Comparison of ENCODE assay signal across 11 cellular contexts in genomic region chr15:48395532-48396011, GRCh38.
DNase-seq lines count a peak whose midpoint lies in the region; ATAC-seq, FAIRE-seq and TF ChIP-seq lines count a peak whose summit lies in the region.
"Had no signal": no experiment of that assay in that cellular context is flagged by ENCODE, and none has a peak within 500 bp of the region (broad histone marks: within the 10 kb centered on the region; RNA-seq: fewer than 3 reads in every experiment).

No MANE protein-coding gene starts in this region.

- H3K9me3 ChIP-seq in colonic mucosa: no peaks in the 10 kb centered on the region

- H3K4me1 ChIP-seq in colonic mucosa: no peaks in the 10 kb centered on the region

- no peak overlapping the region for H3K27ac Mint-ChIP-seq in stimulated activated memory B cell treated with anti-CD40 and anti-IgM and Interleukin-4, amounts not matched to agents 10 μg/mL and 1 μg/mL and 100 μg/mL, for 72 hours
- H3K27ac Mint-ChIP-seq: T-cell had no signal

- ATAC-seq in stimulated activated memory B cell treated with anti-CD40 and anti-IgM and Interleukin-4, amounts not matched to agents 10 μg/mL and 1 μg/mL and 100 μg/mL, for 72 hours: peak; percentile 20
- ATAC-seq: T-cell had no signal

- FAIRE-seq in bronchial epithelial cell (lab: Jason Lieb, UNC): peak; percentile 86

- peak; percentile 93 for DNase-seq in GM04504 (ENCODE audit: low read depth)
- peak; percentile 60 for DNase-seq in bronchial epithelial cell (ENCODE audit: low read depth)
- DNase-seq in hepatic stellate cell (ENCODE audit: low spot score): peak; percentile 63
- DNase-seq in NCI-H446 treated with DMSO at 0.1 percent for 48 hours (lab: John Stamatoyannopoulos, UW): no peak
- no peak for DNase-seq in NOMO-1 treated with DMSO at 0.1 percent for 48 hours (lab: John Stamatoyannopoulos, UW; ENCODE audit: unreplicated experiment)
- DNase-seq in colonic mucosa: no peak
- no peak for DNase-seq in NK-92 treated with Interleukin-12 subunit alpha and Interleukin-12 subunit beta, amount 100 ng/mL, for 24 hours (lab: John Stamatoyannopoulos, UW)
- DNase-seq: NCI-H526, T-cell had no signal

- H3K4me3 ChIP-seq in bronchial epithelial cell (ENCODE audit: low read depth, low read length) (no peak overlapping the region), colonic mucosa (no peak overlapping the region)
- H3K4me3 ChIP-seq: cardiac muscle cell had no signal

- H3K9ac ChIP-seq in colonic mucosa (ENCODE audit: low read depth in 2 of 2, low read length in 2 of 2): no peak overlapping the region

- peaks cover 19% of the 10 kb centered on the region for H3K27me3 Mint-ChIP-seq in stimulated activated memory B cell treated with anti-CD40 and anti-IgM and Interleukin-4, amounts not matched to agents 10 μg/mL and 1 μg/mL and 100 μg/mL, for 72 hours

- TF ChIP-seq CTCF in bronchial epithelial cell (IDR thresholded peaks at IDR 0.05; ENCODE audit: insufficient read depth, low read length, severe bottlenecking) (no peak), colonic mucosa (IDR thresholded peaks at IDR 0.05) (no peak)

- no peaks in the 10 kb centered on the region for H3K9me3 Mint-ChIP-seq in stimulated activated memory B cell treated with anti-CD40 and anti-IgM and Interleukin-4, amounts not matched to agents 10 μg/mL and 1 μg/mL and 100 μg/mL, for 72 hours
- H3K9me3 Mint-ChIP-seq: T-cell had no signal

- intact Hi-C loops in colonic mucosa (cut with DNase I): no loop called here

- H3K36me3 Mint-ChIP-seq in stimulated activated memory B cell treated with anti-CD40 and anti-IgM and Interleukin-4, amounts not matched to agents 10 μg/mL and 1 μg/mL and 100 μg/mL, for 72 hours: no peaks in the 10 kb centered on the region
- H3K36me3 Mint-ChIP-seq: T-cell had no signal

- H3K27me3 ChIP-seq in bronchial epithelial cell (ENCODE audit: control insufficient read depth, insufficient read depth, low read length) (no peaks in the 10 kb centered on the region), colonic mucosa (no peaks in the 10 kb centered on the region)

- no peak overlapping the region for H3K27ac ChIP-seq in colonic mucosa
- H3K27ac ChIP-seq: cardiac muscle cell had no signal

- no peak overlapping the region for H3K4me3 Mint-ChIP-seq in stimulated activated memory B cell treated with anti-CD40 and anti-IgM and Interleukin-4, amounts not matched to agents 10 μg/mL and 1 μg/mL and 100 μg/mL, for 72 hours
- H3K4me3 Mint-ChIP-seq: T-cell had no signal

- no peaks in the 10 kb centered on the region for H3K4me1 Mint-ChIP-seq in stimulated activated memory B cell treated with anti-CD40 and anti-IgM and Interleukin-4, amounts not matched to agents 10 μg/mL and 1 μg/mL and 100 μg/mL, for 72 hours
- H3K4me1 Mint-ChIP-seq: T-cell had no signal

- H3K36me3 ChIP-seq in bronchial epithelial cell (ENCODE audit: control insufficient read depth, insufficient read depth, low read length): no peaks in the 10 kb centered on the region
- H3K36me3 ChIP-seq in colonic mucosa: no peaks in the 10 kb centered on the region
- H3K36me3 ChIP-seq: cardiac muscle cell had no signal

Comparison
In these comparisons a context has a peak if more than half of its experiments do, and no peak if none do; other contexts are left out.
1. DNase-seq: peak in GM04504 (single experiment), bronchial epithelial cell (single experiment) and hepatic stellate cell (single experiment); none in NCI-H446 treated with DMSO at 0.1 percent for 48 hours (single experiment), NOMO-1 treated with DMSO at 0.1 percent for 48 hours (single experiment), colonic mucosa (single experiment) and NK-92 treated with Interleukin-12 subunit alpha and Interleukin-12 subunit beta, amount 100 ng/mL, for 24 hours (single experiment).